ENCODE assay signal across 18 cellular contexts in the genomic region with DNA sequence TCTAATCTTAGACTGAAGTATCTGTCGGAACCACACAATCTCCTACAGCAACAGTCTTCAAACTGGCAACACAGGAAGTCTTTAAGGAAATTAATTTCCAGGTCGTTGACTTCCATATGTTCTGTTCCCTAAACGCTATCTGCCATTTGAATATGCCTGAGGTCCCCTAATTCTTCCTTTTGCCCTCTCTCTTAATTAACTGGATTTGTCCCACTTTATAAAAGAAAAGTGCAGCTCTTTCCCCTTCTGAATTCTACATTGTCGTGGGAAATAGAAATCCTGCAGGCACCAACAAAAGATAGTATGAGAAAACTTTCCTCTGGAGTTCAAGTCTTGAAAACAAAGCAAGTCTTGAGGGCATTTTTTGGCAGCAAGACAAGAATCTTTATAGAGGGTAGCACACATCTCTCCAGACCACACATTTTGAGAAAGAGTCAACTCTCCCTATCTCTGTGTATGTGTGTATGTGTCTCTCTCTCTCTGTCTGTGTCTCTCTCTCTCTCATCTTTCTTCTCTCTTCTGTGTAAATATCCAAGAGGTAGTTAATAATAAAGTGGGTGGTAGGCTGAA.
DNase-seq lines count a peak whose midpoint lies in the region; ATAC-seq and TF ChIP-seq lines count a peak whose summit lies in the region.
"Had no signal": no experiment of that assay in that cellular context is flagged by ENCODE, and none has a peak within 500 bp of the region (broad histone marks: within the 10 kb centered on the region; RNA-seq: fewer than 3 reads in every experiment).

No MANE protein-coding gene starts in this region.

- BruUV-seq in A673 (replicated peaks; lab: Mats Ljungman, UMichigan), result no TSS peak

- peaks cover 19% of the 10 kb centered on the region for H3K4me1 ChIP-seq in A673 (ENCODE audit: insufficient read depth, low read length, poor library complexity, severe bottlenecking)
- H3K4me1 ChIP-seq: A549 had no signal

- POLR2A ChIA-PET in A673 (lab: Charles Lee; ENCODE audit: low non-redundant PET), result interaction anchor here (0.6 kb wide), 1 partner anchor 526 kb away, joined by 3 read pairs; no protein-coding TSS in a partner anchor

- H3K36me3 Mint-ChIP-seq in activated naive CD4-positive, alpha-beta T cell treated with anti-CD3 and anti-CD28 coated beads, Interleukin-2, amount 10 ng/mL, durations not matched to agents 7 days and 5 days, result no peaks in the 10 kb centered on the region
- H3K36me3 Mint-ChIP-seq: CD14-positive monocyte had no signal

- no peaks in the 10 kb centered on the region for H3K27me3 Mint-ChIP-seq in activated naive CD4-positive, alpha-beta T cell treated with anti-CD3 and anti-CD28 coated beads, Interleukin-2, amount 10 ng/mL, durations not matched to agents 7 days and 5 days

- H3K27ac Mint-ChIP-seq in activated naive CD4-positive, alpha-beta T cell treated with anti-CD3 and anti-CD28 coated beads, Interleukin-2, amount 10 ng/mL, durations not matched to agents 7 days and 5 days, result no peak overlapping the region
- H3K27ac Mint-ChIP-seq: CD14-positive monocyte had no signal

- ATAC-seq in HG03439 (IDR thresholded peaks at IDR 0.05; ENCODE audit: unreplicated experiment), result no peak
- ATAC-seq: A549 had no signal

- CTCF ChIA-PET in A673 (lab: Charles Lee), result no interaction called here
- CTCF ChIA-PET in activated naive CD4-positive, alpha-beta T cell treated with anti-CD3 and anti-CD28 coated beads, Interleukin-2, amount 10 ng/mL, durations not matched to agents 7 days and 5 days (lab: Charles Lee), result no interaction called here

- no peaks in the 10 kb centered on the region for H3K27me3 ChIP-seq in A673 (replicated peaks; ENCODE audit: insufficient read depth, low read depth, low read length, poor library complexity)

- H3K4me3 Mint-ChIP-seq in activated naive CD4-positive, alpha-beta T cell treated with anti-CD3 and anti-CD28 coated beads, Interleukin-2, amount 10 ng/mL, durations not matched to agents 7 days and 5 days, result no peak overlapping the region
- H3K4me3 Mint-ChIP-seq: CD14-positive monocyte had no signal

- H3K9me3 ChIP-seq in A673 (ENCODE audit: low read depth, low read length, poor library complexity, severe bottlenecking), result no peaks in the 10 kb centered on the region
- H3K9me3 ChIP-seq: A549 had no signal

- TF ChIP-seq CTCF in A673 (conservative IDR thresholded peaks at IDR 0.05; ENCODE audit: low read depth, low read length) (no peak), astrocyte of the spinal cord (IDR thresholded peaks at IDR 0.05; ENCODE audit: low read depth, low read length) (no peak)

- intact Hi-C loops in A673 (cut with micrococcal nuclease; ENCODE audit: unreplicated experiment), result no loop called here

- no peaks in the 10 kb centered on the region for H3K9me3 Mint-ChIP-seq in activated naive CD4-positive, alpha-beta T cell treated with anti-CD3 and anti-CD28 coated beads, Interleukin-2, amount 10 ng/mL, durations not matched to agents 7 days and 5 days

- H3K4me3 ChIP-seq in A673 (ENCODE audit: low read depth, low read length, poor library complexity, severe bottlenecking), result peak overlapping the region; percentile 16
- H3K4me3 ChIP-seq in astrocyte of the spinal cord (ENCODE audit: low read depth, low read length), result no peak overlapping the region
- H3K4me3 ChIP-seq: A549 had no signal

- peak overlapping the region; percentile 20 for H3K27ac ChIP-seq in A673 (ENCODE audit: low read depth, low read length, poor library complexity, severe bottlenecking)
- H3K27ac ChIP-seq: A549 had no signal

- in situ Hi-C loops in astrocyte of the spinal cord (cut with HindIII; ENCODE audit: low sequenced_read_pairs), result no loop called here

- DNase-seq in A673 (ENCODE audit: low spot score) (peak; percentile 76), M059J (ENCODE audit: low read depth) (peak; percentile 38), astrocyte of the spinal cord (ENCODE audit: low read depth, low spot score) (peak; percentile 9), glomerular endothelial cell (ENCODE audit: extremely low read depth, low read depth, low spot score) (peak; percentile 10), RPMI8226 (no peak)
- DNase-seq in activated naive CD4-positive, alpha-beta T cell treated with anti-CD3 and anti-CD28 coated beads, Interleukin-2, amount 10 ng/mL, durations not matched to agents 7 days and 5 days, result no peak
- DNase-seq: COR-L47, GF-D8, KG1, NCI-H1048, NCI-H1436 treated with DMSO at 0.1 percent for 48 hours, NCI-H2029 treated with DMSO at 0.1 percent for 48 hours, NCI-H2227 treated with DMSO at 0.1 percent for 48 hours, NCI-H526, SHP77 treated with DMSO at 0.1 percent for 48 hours had no signal

- H3K36me3 ChIP-seq in A673 (ENCODE audit: insufficient read depth, low read length, poor library complexity, severe bottlenecking), result no peaks in the 10 kb centered on the region

- no peaks in the 10 kb centered on the region for H3K4me1 Mint-ChIP-seq in activated naive CD4-positive, alpha-beta T cell treated with anti-CD3 and anti-CD28 coated beads, Interleukin-2, amount 10 ng/mL, durations not matched to agents 7 days and 5 days
- H3K4me1 Mint-ChIP-seq: CD14-positive monocyte had no signal

Comparison
In these comparisons a context has a peak if more than half of its experiments do, and no peak if none do; other contexts are left out.
1. DNase-seq: peak in A673 (single experiment), M059J (single experiment), astrocyte of the spinal cord (single experiment) and glomerular endothelial cell (single experiment); none in RPMI8226 (single experiment) and activated naive CD4-positive, alpha-beta T cell treated with anti-CD3 and anti-CD28 coated beads, Interleukin-2, amount 10 ng/mL, durations not matched to agents 7 days and 5 days (single experiment).